In genomic region chr6:88611721-88612120, GRCh38 we compare ENCODE assay signal across 32 cellular contexts.
"Had no signal": no experiment of that assay in that cellular context is flagged by ENCODE, and none has a peak within 500 bp of the region (broad histone marks: within the 10 kb centered on the region; RNA-seq: fewer than 3 reads in every experiment).

No MANE protein-coding gene starts in this region.

- H3K9me3 Mint-ChIP-seq: neural progenitor cell had no signal

- H3K4me1 Mint-ChIP-seq: activated CD4-positive, alpha-beta T cell treated with anti-CD3 and anti-CD28 coated beads, Interleukin-2, amount 10 ng/mL, durations not matched to agents 24 days and 14 days; activated naive CD8-positive, alpha-beta T cell treated with anti-CD3 and anti-CD28 coated beads for 36 hours had no signal

- H3K27ac ChIP-seq: adrenal gland, body of pancreas, epithelial cell of prostate, heart left ventricle, lower lobe of right lung, neural progenitor cell, suprapubic skin, tibial nerve, VCaP had no signal

- H3K4me3 ChIP-seq: adrenal gland, body of pancreas, heart left ventricle, lower lobe of right lung, neural progenitor cell, suprapubic skin, tibial nerve had no signal

- FAIRE-seq: colon, TTC549 had no signal

- H3K4me2 ChIP-seq: neural progenitor cell had no signal

- H3K4me3 Mint-ChIP-seq: activated CD4-positive, alpha-beta memory T cell treated with anti-CD3 and anti-CD28 coated beads for 36 hours; activated CD4-positive, alpha-beta T cell treated with anti-CD3 and anti-CD28 coated beads, Interleukin-2, amount 10 ng/mL, durations not matched to agents 24 days and 14 days; activated naive CD4-positive, alpha-beta T cell treated with anti-CD3 and anti-CD28 coated beads for 36 hours; activated naive CD8-positive, alpha-beta T cell treated with anti-CD3 and anti-CD28 coated beads for 36 hours; activated T-helper 1 cell treated with anti-CD3 and anti-CD28 coated beads, Interleukin-12 subunit alpha, Interleukin-12 subunit beta, Interleukin-2, Interleukin-4 antibody, amounts not matched to agents 30 ng/mL and 10 ng/mL and 1 ng/mL, durations not matched to agents 14 hours and 24 hours and 36 hours; neural progenitor cell; T-helper 1 cell treated with Interleukin-12 subunit alpha and Interleukin-12 subunit beta and Interleukin-4 antibody, amounts not matched to agents 30 μg/mL and 1 μg/mL, for 36 hours had no signal

- DNase-seq: activated CD4-positive, alpha-beta memory T cell treated with anti-CD3 and anti-CD28 coated beads for 36 hours; activated CD4-positive, alpha-beta T cell treated with anti-CD3 and anti-CD28 coated beads, Interleukin-2, amount 10 ng/mL, durations not matched to agents 24 days and 14 days; activated CD4-positive, CD25-positive, alpha-beta regulatory T cell treated with anti-CD3 and anti-CD28 coated beads, Interleukin-2, amount 50 U/mL, for 72 hours; activated CD8-positive, alpha-beta memory T cell treated with anti-CD3 and anti-CD28 coated beads, Interleukin-2, amount 50 U/mL, for 4 hours; activated effector memory CD4-positive, alpha-beta T cell treated with anti-CD3 and anti-CD28 coated beads, Interleukin-2, amount 50 U/mL, for 16 hours; activated naive CD4-positive, alpha-beta T cell treated with anti-CD3 and anti-CD28 coated beads for 36 hours; activated naive CD8-positive, alpha-beta T cell treated with anti-CD3 and anti-CD28 coated beads for 36 hours; activated T-cell treated with anti-CD3 and anti-CD28 coated beads, Interleukin-2, amount 50 U/mL, for 1 hour; adrenal gland; aorta; body of pancreas; dermis blood vessel endothelial cell; effector CD4-positive, alpha-beta T cell; foreskin fibroblast; heart left ventricle; hypothalamus; lower lobe of right lung; right cardiac atrium; stimulated activated CD4-positive, alpha-beta T cell treated with anti-CD3 and anti-CD28 coated beads, Interleukin-15, amount 100 ng/mL, for 24 hours; stimulated activated CD4-positive, alpha-beta T cell treated with anti-CD3 and anti-CD28 coated beads, Interleukin-2, amount 100 ng/mL, for 24 hours; stimulated activated naive CD4-positive, alpha-beta T cell; T-helper 9 cell had no signal

- H3K9me3 ChIP-seq: adrenal gland, body of pancreas, lower lobe of right lung, suprapubic skin, tibial nerve had no signal

- H3K27me3 ChIP-seq: adrenal gland, body of pancreas, heart left ventricle, neural progenitor cell, suprapubic skin, tibial nerve had no signal

- H3K36me3 ChIP-seq: adrenal gland, lower lobe of right lung, neural progenitor cell had no signal

- ATAC-seq: body of pancreas, heart left ventricle, left lobe of liver, lower lobe of right lung, right cardiac atrium had no signal

- H3K27ac Mint-ChIP-seq: activated CD4-positive, alpha-beta memory T cell treated with anti-CD3 and anti-CD28 coated beads for 36 hours; activated CD4-positive, alpha-beta T cell treated with anti-CD3 and anti-CD28 coated beads, Interleukin-2, amount 10 ng/mL, durations not matched to agents 24 days and 14 days; activated naive CD4-positive, alpha-beta T cell treated with anti-CD3 and anti-CD28 coated beads for 36 hours; activated naive CD8-positive, alpha-beta T cell treated with anti-CD3 and anti-CD28 coated beads for 36 hours; activated T-helper 1 cell treated with anti-CD3 and anti-CD28 coated beads, Interleukin-12 subunit alpha, Interleukin-12 subunit beta, Interleukin-2, Interleukin-4 antibody, amounts not matched to agents 30 ng/mL and 10 ng/mL and 1 ng/mL, durations not matched to agents 14 hours and 24 hours and 36 hours; neural progenitor cell; T-helper 1 cell treated with Interleukin-12 subunit alpha and Interleukin-12 subunit beta and Interleukin-4 antibody, amounts not matched to agents 30 μg/mL and 1 μg/mL, for 36 hours had no signal

- H2AFZ ChIP-seq: neural progenitor cell had no signal

- H3K9ac ChIP-seq: neural progenitor cell had no signal

- H3K27me3 Mint-ChIP-seq: activated CD4-positive, alpha-beta memory T cell treated with anti-CD3 and anti-CD28 coated beads for 36 hours; activated CD4-positive, alpha-beta T cell treated with anti-CD3 and anti-CD28 coated beads, Interleukin-2, amount 10 ng/mL, durations not matched to agents 24 days and 14 days; activated naive CD8-positive, alpha-beta T cell treated with anti-CD3 and anti-CD28 coated beads for 36 hours had no signal
